Comparison of ENCODE assay signal across 14 cellular contexts in genomic region chr10:72238392-72239175, GRCh38.
"Had no signal": no experiment of that assay in that cellular context is flagged by ENCODE, and none has a peak within 500 bp of the region (broad histone marks: within the 10 kb centered on the region; RNA-seq: fewer than 3 reads in every experiment).

No MANE protein-coding gene starts in this region.

- H3K27ac Mint-ChIP-seq: activated CD8-positive, alpha-beta memory T cell treated with anti-CD3 and anti-CD28 coated beads, Interleukin-2, amount 10 ng/mL, durations not matched to agents 7 days and 5 days; progenitor cell of endocrine pancreas had no signal

- H3K27me3 Mint-ChIP-seq: activated CD8-positive, alpha-beta memory T cell treated with anti-CD3 and anti-CD28 coated beads, Interleukin-2, amount 10 ng/mL, durations not matched to agents 7 days and 5 days; progenitor cell of endocrine pancreas had no signal

- H3K4me3 Mint-ChIP-seq: activated CD8-positive, alpha-beta memory T cell treated with anti-CD3 and anti-CD28 coated beads, Interleukin-2, amount 10 ng/mL, durations not matched to agents 7 days and 5 days; activated T-cell treated with anti-CD3 and anti-CD28 coated beads, Interleukin-2, amount 50 U/mL, for 4 hours had no signal

- H3K27ac ChIP-seq: coronary artery, testis had no signal

- H3K9me3 Mint-ChIP-seq: activated T-cell treated with anti-CD3 and anti-CD28 coated beads, Interleukin-2, amount 50 U/mL, for 4 hours had no signal

- H3K4me3 ChIP-seq: coronary artery, testis had no signal

- H3K9me3 ChIP-seq: SK-N-SH, testis had no signal

- ATAC-seq: activated CD8-positive, alpha-beta memory T cell treated with anti-CD3 and anti-CD28 coated beads, Interleukin-2, amount 10 ng/mL, durations not matched to agents 7 days and 5 days; activated T-cell treated with anti-CD3 and anti-CD28 coated beads, Interleukin-2, amount 50 U/mL, for 4 hours; left ventricle myocardium superior; sciatic nerve had no signal

- DNase-seq: activated CD4-positive, CD25-positive, alpha-beta regulatory T cell; activated CD8-positive, alpha-beta memory T cell treated with anti-CD3 and anti-CD28 coated beads, Interleukin-2, amount 10 ng/mL, durations not matched to agents 7 days and 5 days; activated gamma-delta T cell treated with Interleukin-2 at 50 U/mL for 16 hours; activated T-cell treated with anti-CD3 and anti-CD28 coated beads, Interleukin-2, amount 50 U/mL, for 4 hours; effector CD4-positive, alpha-beta T cell; foreskin melanocyte; left ventricle myocardium superior; SK-N-SH; stimulated activated CD4-positive, alpha-beta T cell treated with anti-CD3 and anti-CD28 coated beads, Interleukin-12 subunit alpha, Interleukin-12 subunit beta, amount 100 ng/mL, for 4 hours; stimulated activated naive CD4-positive, alpha-beta T cell treated with Interleukin-2 at 50 U/mL for 16 hours; testis had no signal

- H3K27me3 ChIP-seq: testis had no signal
